In genomic region chr5:88116396-88116795, GRCh38 we compare ENCODE assay signal across 24 cellular contexts.
"Had no signal": no experiment of that assay in that cellular context is flagged by ENCODE, and none has a peak within 500 bp of the region (broad histone marks: within the 10 kb centered on the region; RNA-seq: fewer than 3 reads in every experiment).

No MANE protein-coding gene starts in this region.

- ATAC-seq: activated CD4-positive, alpha-beta T cell treated with anti-CD3 and anti-CD28 coated beads for 36 hours; activated CD8-positive, alpha-beta memory T cell treated with anti-CD3 and anti-CD28 coated beads, Interleukin-2, amount 10 ng/mL, durations not matched to agents 7 days and 5 days; activated CD8-positive, alpha-beta T cell treated with anti-CD3 and anti-CD28 coated beads, Interleukin-2, amount 10 ng/mL, durations not matched to agents 7 days and 5 days; activated naive CD8-positive, alpha-beta T cell treated with anti-CD3 and anti-CD28 coated beads, Interleukin-2, amount 50 U/mL, for 24 hours; effector memory CD8-positive, alpha-beta T cell; gastroesophageal sphincter had no signal

- H3K4me1 ChIP-seq: ascending aorta, breast epithelium, esophagus squamous epithelium, gastroesophageal sphincter had no signal

- H3K9me3 ChIP-seq: ascending aorta, breast epithelium, esophagus squamous epithelium, gastroesophageal sphincter had no signal

- H3K27ac ChIP-seq: ascending aorta, breast epithelium, coronary artery, dorsolateral prefrontal cortex, epithelial cell of prostate, esophagus squamous epithelium, gastroesophageal sphincter had no signal

- H3K27me3 ChIP-seq: ascending aorta, breast epithelium, dorsolateral prefrontal cortex, esophagus squamous epithelium, gastroesophageal sphincter had no signal

- H3K4me3 ChIP-seq: ascending aorta, breast epithelium, coronary artery, dorsolateral prefrontal cortex, esophagus squamous epithelium, gastroesophageal sphincter had no signal

- DNase-seq: activated CD4-positive, alpha-beta memory T cell treated with anti-CD3 and anti-CD28 coated beads for 36 hours; activated CD4-positive, alpha-beta T cell treated with anti-CD3 and anti-CD28 coated beads for 36 hours; activated CD4-positive, alpha-beta T cell treated with anti-CD3 and anti-CD28 coated beads, Interleukin-2, amount 10 ng/mL, durations not matched to agents 24 days and 14 days; activated CD4-positive, CD25-positive, alpha-beta regulatory T cell; activated CD4-positive, CD25-positive, alpha-beta regulatory T cell treated with anti-CD3 and anti-CD28 coated beads, Interleukin-2, amount 50 U/mL, for 72 hours; activated CD8-positive, alpha-beta memory T cell treated with anti-CD3 and anti-CD28 coated beads, Interleukin-2, amount 10 ng/mL, durations not matched to agents 7 days and 5 days; activated CD8-positive, alpha-beta memory T cell treated with anti-CD3 and anti-CD28 coated beads, Interleukin-2, amount 50 U/mL, for 4 hours; activated CD8-positive, alpha-beta T cell treated with anti-CD3 and anti-CD28 coated beads, Interleukin-2, amount 10 ng/mL, durations not matched to agents 7 days and 5 days; activated effector memory CD4-positive, alpha-beta T cell treated with anti-CD3 and anti-CD28 coated beads, Interleukin-2, amount 50 U/mL, for 16 hours; activated naive CD4-positive, alpha-beta T cell treated with anti-CD3 and anti-CD28 coated beads for 36 hours; activated naive CD8-positive, alpha-beta T cell treated with anti-CD3 and anti-CD28 coated beads for 36 hours; activated naive CD8-positive, alpha-beta T cell treated with anti-CD3 and anti-CD28 coated beads, Interleukin-2, amount 50 U/mL, for 24 hours; activated T-cell treated with anti-CD3 and anti-CD28 coated beads, Interleukin-2, amount 50 U/mL, for 1 hour; activated T-cell treated with anti-CD3 and anti-CD28 coated beads, Interleukin-2, amount 50 U/mL, for 48 hours; dorsolateral prefrontal cortex; effector memory CD8-positive, alpha-beta T cell; esophagus squamous epithelium; foreskin melanocyte; T-helper 2 cell had no signal

- H3K36me3 ChIP-seq: ascending aorta, breast epithelium, esophagus squamous epithelium, gastroesophageal sphincter had no signal
